ENCODE assay signal across 8 cellular contexts in the genomic region with DNA sequence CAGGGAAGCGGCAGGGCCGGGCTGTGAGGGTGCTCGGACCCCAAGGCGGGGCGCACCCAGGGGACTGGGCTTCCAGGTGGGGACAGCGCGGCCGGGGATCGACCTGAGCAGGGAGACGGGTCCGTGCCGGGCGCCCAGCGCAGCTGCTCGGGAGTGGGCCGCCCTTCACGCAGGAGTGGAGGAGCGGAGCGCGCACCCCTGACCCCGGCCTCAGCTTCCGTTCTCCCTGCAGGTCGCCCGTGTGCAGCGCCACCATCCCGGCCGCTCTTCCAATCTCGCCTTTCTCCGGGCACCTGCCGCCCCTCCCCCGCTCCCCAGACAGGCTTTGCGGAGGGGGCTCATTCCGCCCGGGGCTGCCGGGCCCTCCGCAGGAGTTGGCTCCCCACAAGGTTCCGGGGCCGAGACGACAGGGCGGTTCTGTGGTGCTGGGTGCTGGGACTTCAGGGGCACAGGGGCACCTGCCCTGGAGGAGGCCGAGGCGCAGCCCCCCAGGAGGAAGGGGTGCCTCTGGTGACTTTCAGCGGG. TPM values are rescaled to one million over a fixed set of nuclear protein-coding genes. Genes with fewer than 3 reads are reported as not detected.
DNase-seq lines count a peak whose midpoint lies in the region; FAIRE-seq and TF ChIP-seq lines count a peak whose summit lies in the region.
"Not testable (repeated sequence)": the region's sequence is repeated elsewhere in the genome, so short reads cannot be mapped to it uniquely, and the experiment has no call there.

No MANE protein-coding gene starts in this region.

- H3K27me3 Mint-ChIP-seq in osteocyte (ENCODE audit: unreplicated experiment) = peaks cover 11% of the 10 kb centered on the region

- peak overlapping the region; percentile 65 for H3K4me3 Mint-ChIP-seq in osteocyte (ENCODE audit: unreplicated experiment)

- peak; percentile 37 for DNase-seq in G401 (ENCODE audit: low spot score)
- not testable (repeated sequence) for DNase-seq in Jurkat, Clone E6-1 (ENCODE audit: low read depth, low spot score); bronchial epithelial cell (ENCODE audit: low read depth); osteocyte (ENCODE audit: extremely low spot score, unreplicated experiment); tibial nerve (ENCODE audit: low spot score in 2 of 2)

- H3K4me3 ChIP-seq in HEK293 (ENCODE audit: low read depth, low read length) (peak overlapping the region; percentile 60), WI38 (ENCODE audit: low read depth, low read length) (peak overlapping the region; percentile 50; the same call in 1 of the 2 replicates), bronchial epithelial cell (ENCODE audit: low read depth, low read length) (peak overlapping the region; percentile 49), iPS-11a (ENCODE audit: low read depth, low read length) (peak overlapping the region; percentile 41), tibial nerve (peak overlapping the region in 3 of 4 donors; percentile 39 to 64 (median 53))
- H3K4me3 ChIP-seq in Jurkat, Clone E6-1 (ENCODE audit: low read length) = peak overlapping the region; percentile 65

- not testable (repeated sequence) for H3K4me1 ChIP-seq in HEK293 (ENCODE audit: control insufficient read depth, insufficient read depth, low read length)
- H3K4me1 ChIP-seq in tibial nerve = peaks cover 0 to 23% (median 9%) of the 10 kb centered on the region in 4 donors

- not testable (repeated sequence) for H3K36me3 ChIP-seq in HEK293 (ENCODE audit: control insufficient read depth in 2 of 2, insufficient read depth in 1 of 2, low read length in 2 of 2); bronchial epithelial cell (ENCODE audit: control insufficient read depth, insufficient read depth, low read length); tibial nerve

- H3K9me3 Mint-ChIP-seq in osteocyte (ENCODE audit: unreplicated experiment) = not testable (repeated sequence)

- H3K36me3 Mint-ChIP-seq in osteocyte (ENCODE audit: unreplicated experiment) = not testable (repeated sequence)

- H3K27ac ChIP-seq in HEK293 (ENCODE audit: extremely low read depth, low read depth, low read length) = not testable (repeated sequence)
- H3K27ac ChIP-seq in tibial nerve = peak overlapping the region in 1 of 4 donors; percentile 47

- H3K27ac Mint-ChIP-seq in osteocyte (ENCODE audit: unreplicated experiment) = not testable (repeated sequence)

- FAIRE-seq in bronchial epithelial cell (lab: Jason Lieb, UNC) = not testable (repeated sequence)

- POLR2A ChIA-PET in HEK293 (lab: Yijun Ruan, JAX) = not testable (repeated sequence)

- not testable (repeated sequence) for TF ChIP-seq CTCF in HEK293 (tag by site-specific recombination; IDR thresholded peaks at IDR 0.05); WI38 (IDR thresholded peaks at IDR 0.05; ENCODE audit: low read depth, low read length); bronchial epithelial cell (IDR thresholded peaks at IDR 0.05; ENCODE audit: insufficient read depth, low read length, severe bottlenecking); osteocyte (IDR thresholded peaks at IDR 0.05); tibial nerve (IDR thresholded peaks at IDR 0.05)

- not testable (repeated sequence) for H3K27me3 ChIP-seq in bronchial epithelial cell (ENCODE audit: control insufficient read depth, insufficient read depth, low read length); tibial nerve

- H3K4me1 Mint-ChIP-seq in osteocyte (ENCODE audit: unreplicated experiment) = not testable (repeated sequence)

- WGBS in tibial nerve, 2 donors = 0 to 13% methylated on average over 9 to 13 of the region's 43 CpGs

- not testable (repeated sequence) for TF ChIP-seq EP300 in tibial nerve (IDR thresholded peaks at IDR 0.05)

- TF ChIP-seq POLR2A in tibial nerve (IDR thresholded peaks at IDR 0.05) = not testable (repeated sequence)

- CTCF ChIA-PET in HEK293 (lab: Yijun Ruan, JAX) = not testable (repeated sequence)

- in situ Hi-C loops in G401 (cut with HindIII; ENCODE audit: low sequenced_read_pairs) = not testable (repeated sequence)

- not testable (repeated sequence) for H3K9me3 ChIP-seq in HEK293 (ENCODE audit: control insufficient read depth, insufficient read depth, low read depth, low read length)
- H3K9me3 ChIP-seq in tibial nerve = peaks cover 0 to 13% (median 0%) of the 10 kb centered on the region in 4 donors

TF ChIP-seq in HEK293, 187 proteins besides CTCF, POLR2A, EP300 and RAD21:
- TF ChIP-seq ZBTB8A (tag by site-specific recombination; IDR thresholded peaks at IDR 0.05) = peak; percentile 29
- TF ChIP-seq, protein P1, sequence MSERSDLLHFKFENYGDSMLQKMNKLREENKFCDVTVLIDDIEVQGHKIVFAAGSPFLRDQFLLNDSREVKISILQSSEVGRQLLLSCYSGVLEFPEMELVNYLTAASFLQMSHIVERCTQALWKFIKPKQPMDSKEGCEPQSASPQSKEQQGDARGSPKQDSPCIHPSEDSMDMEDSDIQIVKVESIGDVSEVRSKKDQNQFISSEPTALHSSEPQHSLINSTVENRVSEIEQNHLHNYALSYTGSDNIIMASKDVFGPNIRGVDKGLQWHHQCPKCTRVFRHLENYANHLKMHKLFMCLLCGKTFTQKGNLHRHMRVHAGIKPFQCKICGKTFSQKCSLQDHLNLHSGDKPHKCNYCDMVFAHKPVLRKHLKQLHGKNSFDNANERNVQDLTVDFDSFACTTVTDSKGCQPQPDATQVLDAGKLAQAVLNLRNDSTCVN (tag by site-specific recombination; optimal IDR thresholded peaks at IDR 0.05) = peak; percentile 25

RNA-seq across cellular contexts. Expression of gene ZDHHC11B, which starts 0.7 kb away (rescaled TPM):
- total RNA-seq in G401 (2014; rRNA removed; shearing (Covaris generic)) = 0.31 TPM in 1 of 2 replicates, not detected in the other
- 1.6 TPM for polyA plus RNA-seq in Jurkat, Clone E6-1 (2012; ENCODE audit: insufficient read depth, insufficient read length)
- total RNA-seq in bronchial epithelial cell (under 0.01 and 0.51 TPM in 2 replicates), osteocyte (not detected in 2 replicates), tibial nerve (1 to 10 TPM in 2 of 4 donors, under 1 TPM in 1, not detected in 1; 0.39 to 2.1 (median 1.5) TPM)
